19 cellular contexts compared by ENCODE assay signal in the genomic region with DNA sequence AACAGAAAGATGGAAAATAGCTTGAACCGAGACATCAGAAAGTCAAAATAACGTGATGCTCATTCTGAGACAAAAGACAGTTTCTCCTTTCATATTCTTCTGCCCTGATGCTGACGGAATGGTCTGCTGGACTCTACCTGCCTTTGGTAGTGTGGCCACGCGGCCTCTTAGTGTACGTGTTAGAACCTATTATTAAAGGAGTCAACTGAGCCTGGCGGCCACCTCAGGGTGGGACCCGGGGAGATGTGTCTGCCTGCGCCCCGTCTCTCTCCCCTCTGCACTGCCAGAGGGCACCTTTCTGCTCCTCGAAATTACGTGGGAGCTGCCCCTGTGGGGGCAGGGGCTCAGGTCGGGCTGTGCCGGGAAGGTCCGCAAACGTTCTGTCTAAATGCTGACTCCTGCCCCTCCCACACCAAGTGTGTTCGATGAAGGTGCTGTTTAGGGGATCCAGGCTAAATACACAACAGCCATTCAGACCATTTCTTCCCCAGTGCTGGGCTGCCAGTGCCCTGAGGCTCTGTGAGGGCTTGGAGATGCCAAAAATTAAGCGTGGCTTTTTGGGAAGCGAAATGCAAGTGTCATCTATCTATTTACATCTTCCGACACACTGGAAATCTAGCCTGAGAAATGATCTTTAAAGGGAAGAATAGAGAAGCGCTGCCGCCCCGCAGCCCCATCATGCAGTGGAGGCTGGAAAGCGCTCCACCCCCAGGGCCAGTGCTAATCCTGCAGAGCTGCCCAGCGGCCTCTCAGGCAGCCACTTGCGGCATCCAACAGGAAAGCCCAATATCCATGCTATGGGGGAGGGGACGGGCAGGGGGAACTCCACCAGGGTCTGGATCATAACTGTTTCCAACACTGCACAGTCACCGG.
"Had no signal": no experiment of that assay in that cellular context is flagged by ENCODE, and none has a peak within 500 bp of the region (broad histone marks: within the 10 kb centered on the region; RNA-seq: fewer than 3 reads in every experiment).

No MANE protein-coding gene starts in this region.

- ATAC-seq: activated naive CD8-positive, alpha-beta T cell treated with anti-CD3 and anti-CD28 coated beads, Interleukin-2, amount 50 U/mL, for 24 hours; foreskin keratinocyte; right cardiac atrium; stimulated activated naive CD8-positive, alpha-beta T cell treated with anti-CD3 and anti-CD28 coated beads, Interleukin-15, amount 100 ng/mL, for 72 hours had no signal

- H3K27ac ChIP-seq: dorsolateral prefrontal cortex, foreskin keratinocyte, left ventricle myocardium inferior, prostate gland, upper lobe of left lung had no signal

- H3K4me3 ChIP-seq: dorsolateral prefrontal cortex, left ventricle myocardium inferior, prostate gland, upper lobe of left lung had no signal

- H3K27me3 Mint-ChIP-seq: activated CD4-positive, alpha-beta T cell treated with anti-CD3 and anti-CD28 coated beads for 36 hours; activated naive CD8-positive, alpha-beta T cell treated with anti-CD3 and anti-CD28 coated beads, Interleukin-2, amount 50 U/mL, for 24 hours had no signal

- DNase-seq: activated CD4-positive, alpha-beta T cell treated with anti-CD3 and anti-CD28 coated beads for 36 hours; activated CD4-positive, alpha-beta T cell treated with anti-CD3 and anti-CD28 coated beads, Interleukin-2, amount 50 U/mL, for 48 hours; activated naive CD4-positive, alpha-beta T cell treated with Interleukin-2 at 50 U/mL for 16 hours; activated naive CD8-positive, alpha-beta T cell treated with anti-CD3 and anti-CD28 coated beads, Interleukin-2, amount 50 U/mL, for 24 hours; anterior cingulate cortex; caudate nucleus; foreskin keratinocyte; hypothalamus; left ventricle myocardium inferior; mesenchymal stem cell; small intestine; stimulated activated CD4-positive, alpha-beta T cell treated with anti-CD3 and anti-CD28 coated beads, Interleukin-4, amount 100 ng/mL, for 1 hour; stimulated activated naive CD8-positive, alpha-beta T cell treated with anti-CD3 and anti-CD28 coated beads, Interleukin-15, amount 100 ng/mL, for 72 hours; upper lobe of left lung had no signal

- H3K9me3 ChIP-seq: left ventricle myocardium inferior, prostate gland, upper lobe of left lung had no signal

- H3K27me3 ChIP-seq: dorsolateral prefrontal cortex, foreskin keratinocyte, upper lobe of left lung had no signal

- H3K4me3 Mint-ChIP-seq: activated CD4-positive, alpha-beta T cell treated with anti-CD3 and anti-CD28 coated beads for 36 hours; activated naive CD8-positive, alpha-beta T cell treated with anti-CD3 and anti-CD28 coated beads, Interleukin-2, amount 50 U/mL, for 24 hours; brain; nephron; stimulated activated naive CD8-positive, alpha-beta T cell treated with anti-CD3 and anti-CD28 coated beads, Interleukin-15, amount 100 ng/mL, for 72 hours had no signal

- H3K9me3 Mint-ChIP-seq: activated naive CD8-positive, alpha-beta T cell treated with anti-CD3 and anti-CD28 coated beads, Interleukin-2, amount 50 U/mL, for 24 hours; nephron had no signal

- H3K4me1 Mint-ChIP-seq: activated CD4-positive, alpha-beta T cell treated with anti-CD3 and anti-CD28 coated beads for 36 hours; nephron had no signal

- H3K4me1 ChIP-seq: foreskin keratinocyte, left ventricle myocardium inferior, prostate gland, upper lobe of left lung had no signal

- H3K36me3 ChIP-seq: prostate gland had no signal

- H3K27ac Mint-ChIP-seq: activated CD4-positive, alpha-beta T cell treated with anti-CD3 and anti-CD28 coated beads for 36 hours; activated naive CD8-positive, alpha-beta T cell treated with anti-CD3 and anti-CD28 coated beads, Interleukin-2, amount 50 U/mL, for 24 hours; nephron; stimulated activated naive CD8-positive, alpha-beta T cell treated with anti-CD3 and anti-CD28 coated beads, Interleukin-15, amount 100 ng/mL, for 72 hours had no signal
